34 cellular contexts compared by ENCODE assay signal in genomic region chr12:125971981-125972380, GRCh38.
"Had no signal": no experiment of that assay in that cellular context is flagged by ENCODE, and none has a peak within 500 bp of the region (broad histone marks: within the 10 kb centered on the region; RNA-seq: fewer than 3 reads in every experiment).

No MANE protein-coding gene starts in this region.

- H3K4me3 ChIP-seq: MG63 had no signal

- H3K9me3 ChIP-seq: MG63 had no signal

- H3K36me3 ChIP-seq: MG63 had no signal

- H3K27me3 ChIP-seq: MG63 had no signal

- DNase-seq: Karpas-422, Kasumi-1, MG63, MM.1S, MV-4-11, NCI-H1092, NCI-H1092 treated with DMSO at 0.1 percent for 48 hours, NCI-H1105, NCI-H1105 treated with DMSO at 0.1 percent for 48 hours, NCI-H1417, NCI-H1417 treated with DMSO at 0.1 percent for 48 hours, NCI-H1436, NCI-H1436 treated with DMSO at 0.1 percent for 48 hours, NCI-H146, NCI-H1694, NCI-H1694 treated with DMSO at 0.1 percent for 48 hours, NCI-H187, NCI-H187 treated with DMSO at 0.1 percent for 48 hours, NCI-H1930, NCI-H2029, NCI-H2029 treated with DMSO at 0.1 percent for 48 hours, NCI-H2081, NCI-H2081 treated with DMSO at 0.1 percent for 48 hours, NCI-H2107, NCI-H2171, NCI-H2171 treated with DMSO at 0.1 percent for 48 hours, NCI-H2227 treated with DMSO at 0.1 percent for 48 hours, NCI-H226, NCI-H345, NCI-H446, NCI-H446 treated with DMSO at 0.1 percent for 48 hours, NCI-H510A, NCI-H510A treated with DMSO at 0.1 percent for 48 hours had no signal

- H3K9ac ChIP-seq: KMS-11 had no signal

- H3K27ac ChIP-seq: KMS-11 had no signal
